In genomic region chr12:91327889-91328288, GRCh38 we compare ENCODE assay signal across 17 cellular contexts.
DNase-seq lines count a peak whose midpoint lies in the region; ATAC-seq, FAIRE-seq and TF ChIP-seq lines count a peak whose summit lies in the region.
"Had no signal": no experiment of that assay in that cellular context is flagged by ENCODE, and none has a peak within 500 bp of the region (broad histone marks: within the 10 kb centered on the region; RNA-seq: fewer than 3 reads in every experiment).

No MANE protein-coding gene starts in this region.

- TF ChIP-seq POLR2A in endothelial cell of umbilical vein (IDR thresholded peaks at IDR 0.05; ENCODE audit: low read depth, low read length): no peak

- ATAC-seq in omental fat pad (ENCODE audit: low FRiP score) (peak; percentile 63), GM19452 (IDR thresholded peaks at IDR 0.05; ENCODE audit: unreplicated experiment) (no peak)
- ATAC-seq: stimulated activated naive B cell treated with anti-CD40 and anti-IgM and Interleukin-4, amounts not matched to agents 10 μg/mL and 1 μg/mL and 100 μg/mL, for 72 hours had no signal

- no peaks in the 10 kb centered on the region for H3K9me1 ChIP-seq in endothelial cell of umbilical vein (replicated peaks; ENCODE audit: control insufficient read depth, extremely low read depth, insufficient read depth, low read length)

- no peak for TF ChIP-seq CTCF in AG09309 (IDR thresholded peaks at IDR 0.05; ENCODE audit: control insufficient read depth, insufficient read depth, low read depth, low read length, missing control alignments)
- TF ChIP-seq CTCF in endothelial cell of umbilical vein (IDR thresholded peaks at IDR 0.05; ENCODE audit: extremely low read depth in 1 of 2, insufficient read depth in 1 of 2, low read depth in 1 of 2, low read length in 2 of 2): no peak
- TF ChIP-seq CTCF in omental fat pad (IDR thresholded peaks at IDR 0.05): no peak

- H3K9ac ChIP-seq in Karpas-422 (ENCODE audit: low read length) (no peak overlapping the region), endothelial cell of umbilical vein (replicated peaks; ENCODE audit: extremely low read depth, insufficient read depth, low read length) (no peak overlapping the region)

- peak overlapping the region; percentile 69 for H2AFZ ChIP-seq in Karpas-422 (ENCODE audit: low read length)
- H2AFZ ChIP-seq in endothelial cell of umbilical vein (ENCODE audit: low read depth, low read length): peak overlapping the region; percentile 31

- no peaks in the 10 kb centered on the region for H3K9me2 ChIP-seq in Karpas-422 (replicated peaks; ENCODE audit: insufficient read depth, low read length)

- H3K4me2 ChIP-seq in Karpas-422 (ENCODE audit: low read depth, low read length, poor library complexity, severe bottlenecking) (no peak overlapping the region), endothelial cell of umbilical vein (ENCODE audit: insufficient read depth, low read length) (no peak overlapping the region)

- peak; percentile 63 for DNase-seq in AG09309 (ENCODE audit: low read depth)
- no peak for DNase-seq in Karpas-422
- DNase-seq in endothelial cell of umbilical vein (ENCODE audit: low read depth, low spot score): no peak
- no peak for DNase-seq in omental fat pad (ENCODE audit: low spot score)
- DNase-seq in NCI-H2029 (lab: John Stamatoyannopoulos, UW): no peak
- DNase-seq in T-helper 9 cell: no peak
- DNase-seq in stimulated activated CD4-positive, alpha-beta T cell treated with anti-CD3 and anti-CD28 coated beads, Interleukin-4, amount 100 ng/mL, for 24 hours: no peak
- DNase-seq: activated CD8-positive, alpha-beta memory T cell treated with anti-CD3 and anti-CD28 coated beads, Interleukin-2, amount 50 U/mL, for 4 hours; activated naive CD4-positive, alpha-beta T cell treated with anti-CD3 and anti-CD28 coated beads for 36 hours; KG1; NCI-H1694; NCI-H69; stimulated activated naive B cell treated with anti-CD40 and anti-IgM and Interleukin-4, amounts not matched to agents 10 μg/mL and 1 μg/mL and 100 μg/mL, for 72 hours; T-helper 1 cell had no signal

- H3K9me3 ChIP-seq in Karpas-422 (ENCODE audit: low read length) (no peaks in the 10 kb centered on the region), endothelial cell of umbilical vein (replicated peaks; ENCODE audit: control insufficient read depth, insufficient read depth, low read length) (no peaks in the 10 kb centered on the region)

- H4K20me1 ChIP-seq in Karpas-422 (ENCODE audit: insufficient read depth, low read depth, low read length) (no peaks in the 10 kb centered on the region), endothelial cell of umbilical vein (replicated peaks; ENCODE audit: control insufficient read depth, extremely low read depth, insufficient read depth, low read length) (no peaks in the 10 kb centered on the region)

- intact Hi-C loops in endothelial cell of umbilical vein (cut with micrococcal nuclease): loop anchor here (2.0 kb wide), 1 partner anchor 219 kb away; no protein-coding TSS in a partner anchor

- H3K4me1 ChIP-seq in Karpas-422 (ENCODE audit: low read length) (peaks cover 56% of the 10 kb centered on the region), endothelial cell of umbilical vein (ENCODE audit: control insufficient read depth, extremely low read depth, insufficient read depth, low read length) (no peaks in the 10 kb centered on the region)

- peak overlapping the region; percentile 82; the same call in 1 of the 2 replicates for H3K27ac ChIP-seq in Karpas-422 (ENCODE audit: low read length)
- no peak overlapping the region for H3K27ac ChIP-seq in endothelial cell of umbilical vein (ENCODE audit: insufficient read depth, low read depth, low read length)
- H3K27ac ChIP-seq: cardiac muscle cell had no signal

- H3K79me2 ChIP-seq in Karpas-422 (ENCODE audit: low read length) (no peaks in the 10 kb centered on the region), endothelial cell of umbilical vein (ENCODE audit: control insufficient read depth, insufficient read depth, low read length) (no peaks in the 10 kb centered on the region)

- CTCF ChIA-PET in endothelial cell of umbilical vein (lab: Charles Lee): interaction anchor here (0.7 to 5.1 kb wide), 16 partner anchors 8 to 382 kb away, joined by 3 to 107 read pairs (median 8); partner anchors contain the start of gene LUM

- dilution Hi-C loops in endothelial cell of umbilical vein (cut with MboI; ENCODE audit: extremely low pct_ligation_motif_present, low sequenced_read_pairs): no loop called here

- H3K36me3 ChIP-seq in Karpas-422 (ENCODE audit: insufficient read depth, low read length): no peaks in the 10 kb centered on the region
- H3K36me3 ChIP-seq in endothelial cell of umbilical vein (ENCODE audit: control insufficient read depth in 2 of 2, extremely low read depth in 1 of 2, insufficient read depth in 2 of 2, low read length in 2 of 2): no peaks in the 10 kb centered on the region
- H3K36me3 ChIP-seq: cardiac muscle cell had no signal

- BruUV-seq in endothelial cell of umbilical vein (replicated peaks; lab: Mats Ljungman, UMichigan): no TSS peak

- H3K4me3 ChIP-seq in AG09309 (ENCODE audit: control insufficient read depth, low read depth, low read length): no peak overlapping the region
- H3K4me3 ChIP-seq in Karpas-422 (ENCODE audit: low read length): no peak overlapping the region
- no peak overlapping the region for H3K4me3 ChIP-seq in endothelial cell of umbilical vein (replicated peaks in 1 of 3; ENCODE audit: insufficient read depth in 1 of 3, low read depth in 1 of 3, low read length in 3 of 3)
- H3K4me3 ChIP-seq: cardiac muscle cell had no signal

- POLR2A ChIA-PET in endothelial cell of umbilical vein (lab: Charles Lee): no interaction called here

- H3K27me3 ChIP-seq in Karpas-422 (ENCODE audit: low read length) (no peaks in the 10 kb centered on the region), endothelial cell of umbilical vein (ENCODE audit: control insufficient read depth in 2 of 2, insufficient read depth in 2 of 2, low read length in 2 of 2) (no peaks in the 10 kb centered on the region)
- H3K27me3 ChIP-seq: cardiac muscle cell had no signal

- no peak for FAIRE-seq in endothelial cell of umbilical vein (lab: Jason Lieb, UNC)
- FAIRE-seq: H54 had no signal

TF ChIP-seq in endothelial cell of umbilical vein, 7 proteins besides CTCF, POLR2A, EP300 and RAD21:
- no peak for TF ChIP-seq POLR2AphosphoS5 (IDR thresholded peaks at IDR 0.05; ENCODE audit: insufficient read depth, low read depth, low read length)
- no peak for TF ChIP-seq JUN (IDR thresholded peaks at IDR 0.05; ENCODE audit: borderline replicate concordance, insufficient read depth, insufficient read length, low read depth)
- TF ChIP-seq EZH2 (IDR thresholded peaks at IDR 0.05; ENCODE audit: borderline replicate concordance, low read depth, low read length, severe bottlenecking): no peak
- no peak for TF ChIP-seq FOS (IDR thresholded peaks at IDR 0.05; ENCODE audit: borderline replicate concordance, insufficient read depth, low read length)
- TF ChIP-seq MAX (IDR thresholded peaks at IDR 0.05; ENCODE audit: insufficient read depth, insufficient read length): no peak
- no peak for TF ChIP-seq GATA2 (IDR thresholded peaks at IDR 0.05; ENCODE audit: insufficient read depth, insufficient read length, low read depth, low read length)
- no peak for TF ChIP-seq MYC (IDR thresholded peaks at IDR 0.05; ENCODE audit: low read depth, low read length)
